1 cellular context compared by ENCODE assay signal in the genomic region with DNA sequence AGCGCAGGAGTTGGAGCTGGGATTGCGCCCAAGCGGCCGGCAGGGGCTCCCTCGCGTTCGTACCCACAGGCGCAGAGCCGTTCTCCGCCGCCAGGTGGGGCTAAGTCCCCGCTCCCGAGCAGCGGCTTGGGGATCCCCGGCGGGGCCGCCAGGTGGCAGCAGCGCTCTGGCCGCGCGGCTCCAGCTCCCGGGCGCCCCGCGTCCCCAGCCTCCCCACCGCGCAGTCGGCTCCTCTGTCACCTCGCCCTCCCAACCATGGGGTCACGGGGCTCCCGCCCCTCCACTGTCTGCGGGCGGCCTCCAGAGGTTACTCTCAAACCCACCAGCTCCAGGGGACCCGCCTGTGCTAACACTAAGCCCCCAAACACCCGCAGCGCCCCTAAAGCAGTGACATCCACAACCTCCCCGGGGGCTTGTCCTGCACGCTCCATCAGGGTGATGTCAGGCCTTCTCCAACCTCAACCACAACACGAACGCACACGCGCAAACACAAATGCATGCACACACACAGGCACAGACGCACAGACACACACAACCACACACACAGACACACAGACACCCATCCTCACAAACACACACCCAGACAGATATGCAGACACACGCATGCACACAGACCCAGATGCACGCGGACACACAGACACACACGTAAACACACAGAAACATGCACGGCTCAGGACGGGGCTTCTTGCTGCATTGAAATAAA.
TF ChIP-seq lines count a peak whose summit lies in the region.

No MANE protein-coding gene starts in this region.

TF ChIP-seq in GM12878, 131 proteins besides CTCF, POLR2A, EP300 and RAD21 (continued from another document and continues in another):
- TF ChIP-seq, protein P1, sequence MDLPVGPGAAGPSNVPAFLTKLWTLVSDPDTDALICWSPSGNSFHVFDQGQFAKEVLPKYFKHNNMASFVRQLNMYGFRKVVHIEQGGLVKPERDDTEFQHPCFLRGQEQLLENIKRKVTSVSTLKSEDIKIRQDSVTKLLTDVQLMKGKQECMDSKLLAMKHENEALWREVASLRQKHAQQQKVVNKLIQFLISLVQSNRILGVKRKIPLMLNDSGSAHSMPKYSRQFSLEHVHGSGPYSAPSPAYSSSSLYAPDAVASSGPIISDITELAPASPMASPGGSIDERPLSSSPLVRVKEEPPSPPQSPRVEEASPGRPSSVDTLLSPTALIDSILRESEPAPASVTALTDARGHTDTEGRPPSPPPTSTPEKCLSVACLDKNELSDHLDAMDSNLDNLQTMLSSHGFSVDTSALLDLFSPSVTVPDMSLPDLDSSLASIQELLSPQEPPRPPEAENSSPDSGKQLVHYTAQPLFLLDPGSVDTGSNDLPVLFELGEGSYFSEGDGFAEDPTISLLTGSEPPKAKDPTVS (IDR thresholded peaks at IDR 0.05; ENCODE audit: low read depth, low read length) = no peak
- TF ChIP-seq JUNB (IDR thresholded peaks at IDR 0.05) (no peak), RB1 (IDR thresholded peaks at IDR 0.05; ENCODE audit: borderline replicate concordance) (peak; percentile 78; the same call in 1 of the 2 replicates), CREB1 (IDR thresholded peaks at IDR 0.05; ENCODE audit: low read depth) (no peak), RFX5 (IDR thresholded peaks at IDR 0.05; ENCODE audit: low read depth, low read length) (no peak), TAF1 (IDR thresholded peaks at IDR 0.05; ENCODE audit: borderline replicate concordance, low read depth, low read length) (no peak), CHD4 (IDR thresholded peaks at IDR 0.05) (no peak), CHD1 (IDR thresholded peaks at IDR 0.05; ENCODE audit: low read depth, low read length) (no peak), MEF2A (IDR thresholded peaks at IDR 0.05; ENCODE audit: insufficient read depth, low read depth, low read length) (no peak), EZH2 (IDR thresholded peaks at IDR 0.05; ENCODE audit: borderline replicate concordance, control insufficient read depth, low read depth, low read length) (no peak), ETV6 (conservative IDR thresholded peaks at IDR 0.05 in 1 of 2, IDR thresholded peaks at IDR 0.05 in 1 of 2; ENCODE audit: borderline replicate concordance in 1 of 2, low read depth in 1 of 2) (no peak), PAX5 (IDR thresholded peaks at IDR 0.05; ENCODE audit: borderline replicate concordance, low read depth, low read length) (no peak), ASH2L (IDR thresholded peaks at IDR 0.05; ENCODE audit: borderline replicate concordance, low read depth) (no peak), JUND (IDR thresholded peaks at IDR 0.05; ENCODE audit: low read depth, low read length) (no peak), NR2C1 (IDR thresholded peaks at IDR 0.05) (no peak), TBL1XR1 (IDR thresholded peaks at IDR 0.05; ENCODE audit: low read depth, low read length) (peak; percentile 41; the same call in 1 of the 2 replicates), EGR1 (IDR thresholded peaks at IDR 0.05; ENCODE audit: borderline replicate concordance in 1 of 2, low read depth in 2 of 2, low read length in 2 of 2) (no peak), STAT1 (conservative IDR thresholded peaks at IDR 0.05) (0 out of 2 replicates have a peak, but pooled peaks have one; percentile 42), ZBED1 (IDR thresholded peaks at IDR 0.05; ENCODE audit: borderline replicate concordance) (no peak), BACH1 (IDR thresholded peaks at IDR 0.05; ENCODE audit: borderline replicate concordance) (0 out of 2 replicates have a peak, but pooled peaks have one; percentile 23), HDAC6 (IDR thresholded peaks at IDR 0.05; ENCODE audit: unreplicated experiment) (no peak), SRF (IDR thresholded peaks at IDR 0.05; ENCODE audit: low read depth in 2 of 2, low read length in 2 of 2) (0 out of 4 replicates have a peak, but pooled peaks of 1 of the 2 experiments have one; percentile 11), TCF12 (IDR thresholded peaks at IDR 0.05; ENCODE audit: low read depth, low read length) (no peak), IRF4 (IDR thresholded peaks at IDR 0.05; ENCODE audit: low read depth, low read length) (no peak), POU2F2 (IDR thresholded peaks at IDR 0.05; ENCODE audit: borderline replicate concordance, low read depth, low read length) (0 out of 3 replicates have a peak, but pooled peaks have one; percentile 33), WRNIP1 (IDR thresholded peaks at IDR 0.05; ENCODE audit: borderline replicate concordance, low read depth, low read length) (no peak), IKZF1 (conservative IDR thresholded peaks at IDR 0.05) (0 out of 2 replicates have a peak, but pooled peaks have one; percentile 30)
- TF ChIP-seq, protein P2, sequence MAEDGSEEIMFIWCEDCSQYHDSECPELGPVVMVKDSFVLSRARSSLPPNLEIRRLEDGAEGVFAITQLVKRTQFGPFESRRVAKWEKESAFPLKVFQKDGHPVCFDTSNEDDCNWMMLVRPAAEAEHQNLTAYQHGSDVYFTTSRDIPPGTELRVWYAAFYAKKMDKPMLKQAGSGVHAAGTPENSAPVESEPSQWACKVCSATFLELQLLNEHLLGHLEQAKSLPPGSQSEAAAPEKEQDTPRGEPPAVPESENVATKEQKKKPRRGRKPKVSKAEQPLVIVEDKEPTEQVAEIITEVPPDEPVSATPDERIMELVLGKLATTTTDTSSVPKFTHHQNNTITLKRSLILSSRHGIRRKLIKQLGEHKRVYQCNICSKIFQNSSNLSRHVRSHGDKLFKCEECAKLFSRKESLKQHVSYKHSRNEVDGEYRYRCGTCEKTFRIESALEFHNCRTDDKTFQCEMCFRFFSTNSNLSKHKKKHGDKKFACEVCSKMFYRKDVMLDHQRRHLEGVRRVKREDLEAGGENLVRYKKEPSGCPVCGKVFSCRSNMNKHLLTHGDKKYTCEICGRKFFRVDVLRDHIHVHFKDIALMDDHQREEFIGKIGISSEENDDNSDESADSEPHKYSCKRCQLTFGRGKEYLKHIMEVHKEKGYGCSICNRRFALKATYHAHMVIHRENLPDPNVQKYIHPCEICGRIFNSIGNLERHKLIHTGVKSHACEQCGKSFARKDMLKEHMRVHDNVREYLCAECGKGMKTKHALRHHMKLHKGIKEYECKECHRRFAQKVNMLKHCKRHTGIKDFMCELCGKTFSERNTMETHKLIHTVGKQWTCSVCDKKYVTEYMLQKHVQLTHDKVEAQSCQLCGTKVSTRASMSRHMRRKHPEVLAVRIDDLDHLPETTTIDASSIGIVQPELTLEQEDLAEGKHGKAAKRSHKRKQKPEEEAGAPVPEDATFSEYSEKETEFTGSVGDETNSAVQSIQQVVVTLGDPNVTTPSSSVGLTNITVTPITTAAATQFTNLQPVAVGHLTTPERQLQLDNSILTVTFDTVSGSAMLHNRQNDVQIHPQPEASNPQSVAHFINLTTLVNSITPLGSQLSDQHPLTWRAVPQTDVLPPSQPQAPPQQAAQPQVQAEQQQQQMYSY (CRISPR knock-in tag; IDR thresholded peaks at IDR 0.05) = no peak
- TF ChIP-seq, protein P3, sequence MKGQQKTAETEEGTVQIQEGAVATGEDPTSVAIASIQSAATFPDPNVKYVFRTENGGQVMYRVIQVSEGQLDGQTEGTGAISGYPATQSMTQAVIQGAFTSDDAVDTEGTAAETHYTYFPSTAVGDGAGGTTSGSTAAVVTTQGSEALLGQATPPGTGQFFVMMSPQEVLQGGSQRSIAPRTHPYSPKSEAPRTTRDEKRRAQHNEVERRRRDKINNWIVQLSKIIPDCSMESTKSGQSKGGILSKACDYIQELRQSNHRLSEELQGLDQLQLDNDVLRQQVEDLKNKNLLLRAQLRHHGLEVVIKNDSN (IDR thresholded peaks at IDR 0.05; ENCODE audit: borderline replicate concordance, extremely low read length, insufficient read depth, low read depth, low read length) = no peak
- TF ChIP-seq, protein P4, sequence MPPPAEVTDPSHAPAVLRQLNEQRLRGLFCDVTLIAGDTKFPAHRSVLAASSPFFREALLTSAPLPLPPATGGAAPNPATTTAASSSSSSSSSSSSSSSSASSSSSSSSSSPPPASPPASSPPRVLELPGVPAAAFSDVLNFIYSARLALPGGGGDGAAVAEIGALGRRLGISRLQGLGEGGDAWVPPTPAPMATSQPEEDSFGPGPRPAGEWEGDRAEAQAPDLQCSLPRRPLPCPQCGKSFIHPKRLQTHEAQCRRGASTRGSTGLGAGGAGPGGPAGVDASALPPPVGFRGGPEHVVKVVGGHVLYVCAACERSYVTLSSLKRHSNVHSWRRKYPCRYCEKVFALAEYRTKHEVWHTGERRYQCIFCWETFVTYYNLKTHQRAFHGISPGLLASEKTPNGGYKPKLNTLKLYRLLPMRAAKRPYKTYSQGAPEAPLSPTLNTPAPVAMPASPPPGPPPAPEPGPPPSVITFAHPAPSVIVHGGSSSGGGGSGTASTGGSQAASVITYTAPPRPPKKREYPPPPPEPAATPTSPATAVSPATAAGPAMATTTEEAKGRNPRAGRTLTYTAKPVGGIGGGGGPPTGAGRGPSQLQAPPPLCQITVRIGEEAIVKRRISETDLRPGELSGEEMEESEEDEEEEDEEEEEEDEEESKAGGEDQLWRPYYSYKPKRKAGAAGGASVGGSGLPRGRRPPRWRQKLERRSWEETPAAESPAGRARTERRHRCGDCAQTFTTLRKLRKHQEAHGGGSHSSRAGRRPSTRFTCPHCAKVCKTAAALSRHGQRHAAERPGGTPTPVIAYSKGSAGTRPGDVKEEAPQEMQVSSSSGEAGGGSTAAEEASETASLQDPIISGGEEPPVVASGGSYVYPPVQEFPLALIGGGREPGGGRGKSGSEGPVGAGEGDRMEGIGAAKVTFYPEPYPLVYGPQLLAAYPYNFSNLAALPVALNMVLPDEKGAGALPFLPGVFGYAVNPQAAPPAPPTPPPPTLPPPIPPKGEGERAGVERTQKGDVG (CRISPR knock-in tag; IDR thresholded peaks at IDR 0.05) = no peak
- TF ChIP-seq, protein P5, sequence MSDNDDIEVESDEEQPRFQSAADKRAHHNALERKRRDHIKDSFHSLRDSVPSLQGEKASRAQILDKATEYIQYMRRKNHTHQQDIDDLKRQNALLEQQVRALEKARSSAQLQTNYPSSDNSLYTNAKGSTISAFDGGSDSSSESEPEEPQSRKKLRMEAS (IDR thresholded peaks at IDR 0.05; ENCODE audit: low read depth, low read length) = no peak
- TF ChIP-seq, protein P6, sequence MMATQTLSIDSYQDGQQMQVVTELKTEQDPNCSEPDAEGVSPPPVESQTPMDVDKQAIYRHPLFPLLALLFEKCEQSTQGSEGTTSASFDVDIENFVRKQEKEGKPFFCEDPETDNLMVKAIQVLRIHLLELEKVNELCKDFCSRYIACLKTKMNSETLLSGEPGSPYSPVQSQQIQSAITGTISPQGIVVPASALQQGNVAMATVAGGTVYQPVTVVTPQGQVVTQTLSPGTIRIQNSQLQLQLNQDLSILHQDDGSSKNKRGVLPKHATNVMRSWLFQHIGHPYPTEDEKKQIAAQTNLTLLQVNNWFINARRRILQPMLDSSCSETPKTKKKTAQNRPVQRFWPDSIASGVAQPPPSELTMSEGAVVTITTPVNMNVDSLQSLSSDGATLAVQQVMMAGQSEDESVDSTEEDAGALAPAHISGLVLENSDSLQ (IDR thresholded peaks at IDR 0.05) = no peak
- TF ChIP-seq, protein P7, sequence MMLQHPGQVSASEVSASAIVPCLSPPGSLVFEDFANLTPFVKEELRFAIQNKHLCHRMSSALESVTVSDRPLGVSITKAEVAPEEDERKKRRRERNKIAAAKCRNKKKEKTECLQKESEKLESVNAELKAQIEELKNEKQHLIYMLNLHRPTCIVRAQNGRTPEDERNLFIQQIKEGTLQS (IDR thresholded peaks at IDR 0.05; ENCODE audit: borderline replicate concordance, extremely low read depth, low read depth, low read length) = peak; percentile 62; the same call in 1 of the 2 replicates
- TF ChIP-seq, protein P8, sequence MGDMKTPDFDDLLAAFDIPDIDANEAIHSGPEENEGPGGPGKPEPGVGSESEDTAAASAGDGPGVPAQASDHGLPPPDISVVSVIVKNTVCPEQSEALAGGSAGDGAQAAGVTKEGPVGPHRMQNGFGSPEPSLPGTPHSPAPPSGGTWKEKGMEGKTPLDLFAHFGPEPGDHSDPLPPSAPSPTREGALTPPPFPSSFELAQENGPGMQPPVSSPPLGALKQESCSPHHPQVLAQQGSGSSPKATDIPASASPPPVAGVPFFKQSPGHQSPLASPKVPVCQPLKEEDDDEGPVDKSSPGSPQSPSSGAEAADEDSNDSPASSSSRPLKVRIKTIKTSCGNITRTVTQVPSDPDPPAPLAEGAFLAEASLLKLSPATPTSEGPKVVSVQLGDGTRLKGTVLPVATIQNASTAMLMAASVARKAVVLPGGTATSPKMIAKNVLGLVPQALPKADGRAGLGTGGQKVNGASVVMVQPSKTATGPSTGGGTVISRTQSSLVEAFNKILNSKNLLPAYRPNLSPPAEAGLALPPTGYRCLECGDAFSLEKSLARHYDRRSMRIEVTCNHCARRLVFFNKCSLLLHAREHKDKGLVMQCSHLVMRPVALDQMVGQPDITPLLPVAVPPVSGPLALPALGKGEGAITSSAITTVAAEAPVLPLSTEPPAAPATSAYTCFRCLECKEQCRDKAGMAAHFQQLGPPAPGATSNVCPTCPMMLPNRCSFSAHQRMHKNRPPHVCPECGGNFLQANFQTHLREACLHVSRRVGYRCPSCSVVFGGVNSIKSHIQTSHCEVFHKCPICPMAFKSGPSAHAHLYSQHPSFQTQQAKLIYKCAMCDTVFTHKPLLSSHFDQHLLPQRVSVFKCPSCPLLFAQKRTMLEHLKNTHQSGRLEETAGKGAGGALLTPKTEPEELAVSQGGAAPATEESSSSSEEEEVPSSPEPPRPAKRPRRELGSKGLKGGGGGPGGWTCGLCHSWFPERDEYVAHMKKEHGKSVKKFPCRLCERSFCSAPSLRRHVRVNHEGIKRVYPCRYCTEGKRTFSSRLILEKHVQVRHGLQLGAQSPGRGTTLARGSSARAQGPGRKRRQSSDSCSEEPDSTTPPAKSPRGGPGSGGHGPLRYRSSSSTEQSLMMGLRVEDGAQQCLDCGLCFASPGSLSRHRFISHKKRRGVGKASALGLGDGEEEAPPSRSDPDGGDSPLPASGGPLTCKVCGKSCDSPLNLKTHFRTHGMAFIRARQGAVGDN (IDR thresholded peaks at IDR 0.05) = no peak
- TF ChIP-seq, protein P9, sequence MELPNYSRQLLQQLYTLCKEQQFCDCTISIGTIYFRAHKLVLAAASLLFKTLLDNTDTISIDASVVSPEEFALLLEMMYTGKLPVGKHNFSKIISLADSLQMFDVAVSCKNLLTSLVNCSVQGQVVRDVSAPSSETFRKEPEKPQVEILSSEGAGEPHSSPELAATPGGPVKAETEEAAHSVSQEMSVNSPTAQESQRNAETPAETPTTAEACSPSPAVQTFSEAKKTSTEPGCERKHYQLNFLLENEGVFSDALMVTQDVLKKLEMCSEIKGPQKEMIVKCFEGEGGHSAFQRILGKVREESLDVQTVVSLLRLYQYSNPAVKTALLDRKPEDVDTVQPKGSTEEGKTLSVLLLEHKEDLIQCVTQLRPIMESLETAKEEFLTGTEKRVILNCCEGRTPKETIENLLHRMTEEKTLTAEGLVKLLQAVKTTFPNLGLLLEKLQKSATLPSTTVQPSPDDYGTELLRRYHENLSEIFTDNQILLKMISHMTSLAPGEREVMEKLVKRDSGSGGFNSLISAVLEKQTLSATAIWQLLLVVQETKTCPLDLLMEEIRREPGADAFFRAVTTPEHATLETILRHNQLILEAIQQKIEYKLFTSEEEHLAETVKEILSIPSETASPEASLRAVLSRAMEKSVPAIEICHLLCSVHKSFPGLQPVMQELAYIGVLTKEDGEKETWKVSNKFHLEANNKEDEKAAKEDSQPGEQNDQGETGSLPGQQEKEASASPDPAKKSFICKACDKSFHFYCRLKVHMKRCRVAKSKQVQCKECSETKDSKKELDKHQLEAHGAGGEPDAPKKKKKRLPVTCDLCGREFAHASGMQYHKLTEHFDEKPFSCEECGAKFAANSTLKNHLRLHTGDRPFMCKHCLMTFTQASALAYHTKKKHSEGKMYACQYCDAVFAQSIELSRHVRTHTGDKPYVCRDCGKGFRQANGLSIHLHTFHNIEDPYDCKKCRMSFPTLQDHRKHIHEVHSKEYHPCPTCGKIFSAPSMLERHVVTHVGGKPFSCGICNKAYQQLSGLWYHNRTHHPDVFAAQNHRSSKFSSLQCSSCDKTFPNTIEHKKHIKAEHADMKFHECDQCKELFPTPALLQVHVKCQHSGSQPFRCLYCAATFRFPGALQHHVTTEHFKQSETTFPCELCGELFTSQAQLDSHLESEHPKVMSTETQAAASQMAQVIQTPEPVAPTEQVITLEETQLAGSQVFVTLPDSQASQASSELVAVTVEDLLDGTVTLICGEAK (IDR thresholded peaks at IDR 0.05; ENCODE audit: borderline replicate concordance) = no peak
